ENCODE assay signal across 13 cellular contexts in the genomic region with DNA sequence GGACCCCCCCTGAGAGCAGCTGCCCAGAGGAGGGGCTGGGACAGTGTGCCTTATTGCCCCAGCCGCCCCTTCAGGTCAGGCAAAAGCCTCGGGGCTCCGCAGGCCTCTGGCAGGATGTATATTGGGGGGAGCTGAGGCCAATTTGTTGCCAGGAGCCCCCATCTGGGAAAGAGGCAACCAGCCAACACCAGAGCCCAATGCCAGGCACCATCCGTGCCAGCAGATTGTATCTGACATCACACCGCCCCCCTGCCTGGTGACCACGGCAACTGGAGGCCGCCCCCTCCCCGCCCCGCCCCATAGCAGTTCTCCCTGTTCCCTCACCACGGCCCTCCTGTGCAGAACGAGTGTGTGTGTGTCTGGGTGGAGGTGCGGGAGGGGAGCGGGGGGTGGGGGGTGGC. TPM values are rescaled to one million over a fixed set of nuclear protein-coding genes. Genes with fewer than 3 reads are reported as not detected.
A peak's percentile ranks its signal among the peaks of the same experiment; 100 is the strongest.
DNase-seq lines count a peak whose midpoint lies in the region; ATAC-seq and TF ChIP-seq lines count a peak whose summit lies in the region.
"Had no signal": no experiment of that assay in that cellular context is flagged by ENCODE, and none has a peak within 500 bp of the region (broad histone marks: within the 10 kb centered on the region; RNA-seq: fewer than 3 reads in every experiment).

No MANE protein-coding gene starts in this region.

- POLR2A ChIA-PET in CD8-positive, alpha-beta T cell (lab: Charles Lee), result no interaction called here

- no peaks in the 10 kb centered on the region for H3K36me3 Mint-ChIP-seq in CD8-positive, alpha-beta T cell
- no peaks in the 10 kb centered on the region for H3K36me3 Mint-ChIP-seq in endodermal cell (ENCODE audit: low read depth)
- no peaks in the 10 kb centered on the region for H3K36me3 Mint-ChIP-seq in immature natural killer cell
- H3K36me3 Mint-ChIP-seq: activated CD4-positive, alpha-beta memory T cell treated with anti-CD3 and anti-CD28 coated beads for 36 hours had no signal

- H3K4me3 ChIP-seq in BLaER1 (no peak overlapping the region), endodermal cell (ENCODE audit: low read length) (no peak overlapping the region)
- no peak overlapping the region for H3K4me3 ChIP-seq in CD8-positive, alpha-beta T cell (ENCODE audit: low read depth, low read length)
- H3K4me3 ChIP-seq: esophagus squamous epithelium, mucosa of descending colon had no signal

- H3K4me2 ChIP-seq in BLaER1, result peak overlapping the region; percentile 96

- H3K4me3 Mint-ChIP-seq in CD8-positive, alpha-beta T cell, result no peak overlapping the region
- no peak overlapping the region for H3K4me3 Mint-ChIP-seq in endodermal cell
- no peak overlapping the region for H3K4me3 Mint-ChIP-seq in immature natural killer cell
- H3K4me3 Mint-ChIP-seq: activated CD4-positive, alpha-beta memory T cell treated with anti-CD3 and anti-CD28 coated beads for 36 hours; activated T-helper 17 cell treated with anti-CD3 and anti-CD28 coated beads, Interleukin-2, amount 50 U/mL, for 72 hours had no signal

- no peaks in the 10 kb centered on the region for H3K27me3 Mint-ChIP-seq in CD8-positive, alpha-beta T cell (ENCODE audit: low read depth)
- H3K27me3 Mint-ChIP-seq in endodermal cell (ENCODE audit: insufficient read depth), result peaks cover 37% of the 10 kb centered on the region
- peaks cover 10 to 11% (median 10%) of the 10 kb centered on the region in 3 donors for H3K27me3 Mint-ChIP-seq in immature natural killer cell (ENCODE audit: low read depth in 3 of 3)
- H3K27me3 Mint-ChIP-seq: activated CD4-positive, alpha-beta memory T cell treated with anti-CD3 and anti-CD28 coated beads for 36 hours; activated T-helper 17 cell treated with anti-CD3 and anti-CD28 coated beads, Interleukin-2, amount 50 U/mL, for 72 hours had no signal

- no peaks in the 10 kb centered on the region for H3K9me3 Mint-ChIP-seq in CD8-positive, alpha-beta T cell
- no peaks in the 10 kb centered on the region for H3K9me3 Mint-ChIP-seq in endodermal cell
- no peaks in the 10 kb centered on the region for H3K9me3 Mint-ChIP-seq in immature natural killer cell
- H3K9me3 Mint-ChIP-seq: activated CD4-positive, alpha-beta memory T cell treated with anti-CD3 and anti-CD28 coated beads for 36 hours; activated T-helper 17 cell treated with anti-CD3 and anti-CD28 coated beads, Interleukin-2, amount 50 U/mL, for 72 hours had no signal

- H3K27ac ChIP-seq in BLaER1, result no peak overlapping the region
- no peak overlapping the region for H3K27ac ChIP-seq in CD8-positive, alpha-beta T cell (ENCODE audit: low read depth, low read length)
- no peak overlapping the region for H3K27ac ChIP-seq in endodermal cell (ENCODE audit: low read depth, low read length)
- H3K27ac ChIP-seq: esophagus squamous epithelium, HL-60 had no signal

- H4K20me1 ChIP-seq in BLaER1, result 0 out of 2 replicates have a peak, but pooled peaks cover 6% of the 10 kb centered on the region

- no peak for TF ChIP-seq CTCF in CD8-positive, alpha-beta T cell (IDR thresholded peaks at IDR 0.05)
- no peak for TF ChIP-seq CTCF in endodermal cell (conservative IDR thresholded peaks at IDR 0.05)

- peak in 1 of 7 experiments; percentile 56 for DNase-seq in CD8-positive, alpha-beta T cell
- DNase-seq in NCI-H446 (lab: John Stamatoyannopoulos, UW), result peak; percentile 54 to 82
- DNase-seq in endodermal cell, result peak; percentile 54
- DNase-seq in immature natural killer cell, result no peak
- no peak for DNase-seq in NCI-H187 treated with DMSO at 0.1 percent for 48 hours (lab: John Stamatoyannopoulos, UW)
- DNase-seq: activated CD4-positive, alpha-beta memory T cell treated with anti-CD3 and anti-CD28 coated beads for 36 hours; esophagus squamous epithelium; NCI-H2107 had no signal

- CTCF ChIA-PET in CD8-positive, alpha-beta T cell (lab: Charles Lee), result interaction anchor here (1.1 to 1.6 kb wide), 3 partner anchors 8 to 152 kb away, joined by 4 to 7 read pairs (median 4); partner anchors contain the start of gene NOL9

- H3K9ac ChIP-seq in BLaER1 (no peak overlapping the region), endodermal cell (ENCODE audit: extremely low read depth, low read length, poor library complexity, severe bottlenecking) (no peak overlapping the region)

- H3K36me3 ChIP-seq in BLaER1 (no peaks in the 10 kb centered on the region), endodermal cell (ENCODE audit: control insufficient read depth, insufficient read depth, low read length) (no peaks in the 10 kb centered on the region)
- H3K36me3 ChIP-seq in CD8-positive, alpha-beta T cell (ENCODE audit: insufficient read depth, low read length), result no peaks in the 10 kb centered on the region
- H3K36me3 ChIP-seq: esophagus squamous epithelium had no signal

- H3K4me1 Mint-ChIP-seq in CD8-positive, alpha-beta T cell (ENCODE audit: low read depth), result peaks cover 34% of the 10 kb centered on the region
- H3K4me1 Mint-ChIP-seq in endodermal cell (peaks cover 9% of the 10 kb centered on the region), immature natural killer cell (peaks cover 13 to 14% of the 10 kb centered on the region in 2 donors)

- H3K4me1 ChIP-seq in BLaER1, result peaks cover 77% of the 10 kb centered on the region
- peaks cover 46% of the 10 kb centered on the region for H3K4me1 ChIP-seq in CD8-positive, alpha-beta T cell (ENCODE audit: insufficient read depth, low read length)
- peaks cover 2% of the 10 kb centered on the region for H3K4me1 ChIP-seq in endodermal cell (ENCODE audit: control insufficient read depth, insufficient read depth, low read length)

- peak; percentile 14 for ATAC-seq in CD8-positive, alpha-beta T cell
- ATAC-seq in HG02798 (IDR thresholded peaks at IDR 0.05; ENCODE audit: poor library complexity, unreplicated experiment), result no peak
- ATAC-seq: activated T-helper 17 cell treated with anti-CD3 and anti-CD28 coated beads, Interleukin-2, amount 50 U/mL, for 72 hours; mucosa of descending colon had no signal

- H3K27me3 ChIP-seq in BLaER1 (peaks cover 5% of the 10 kb centered on the region; the same call in 1 of the 2 replicates), endodermal cell (ENCODE audit: control insufficient read depth, insufficient read depth, low read length, poor library complexity, severe bottlenecking) (peaks cover 29% of the 10 kb centered on the region)
- no peaks in the 10 kb centered on the region for H3K27me3 ChIP-seq in CD8-positive, alpha-beta T cell (ENCODE audit: insufficient read depth, low read length)

- intact Hi-C loops in CD8-positive, alpha-beta T cell (cut with DNase I, micrococcal nuclease), result no loop called here

- H3K9me3 ChIP-seq in BLaER1 (no peaks in the 10 kb centered on the region), endodermal cell (ENCODE audit: control insufficient read depth, low read length) (no peaks in the 10 kb centered on the region)
- no peaks in the 10 kb centered on the region for H3K9me3 ChIP-seq in CD8-positive, alpha-beta T cell (ENCODE audit: low read length)
- H3K9me3 ChIP-seq: esophagus squamous epithelium, mucosa of descending colon had no signal

- H3K27ac Mint-ChIP-seq in CD8-positive, alpha-beta T cell, result no peak overlapping the region
- H3K27ac Mint-ChIP-seq in endodermal cell (no peak overlapping the region), immature natural killer cell (no peak overlapping the region)
- H3K27ac Mint-ChIP-seq: activated CD4-positive, alpha-beta memory T cell treated with anti-CD3 and anti-CD28 coated beads for 36 hours; activated T-helper 17 cell treated with anti-CD3 and anti-CD28 coated beads, Interleukin-2, amount 50 U/mL, for 72 hours had no signal

- 78 to 82% methylated on average over 2 to 12 of the region's 13 CpGs for WGBS in endodermal cell (ENCODE audit: insufficient coverage in 1 of 2, insufficient read length in 1 of 2), 2 experiments

RNA-seq across cellular contexts. Expression of gene PLEKHG5, which starts 3.6 kb away (rescaled TPM):
- total RNA-seq in CD8-positive, alpha-beta T cell, result 1 to 10 TPM; 4.0 to 5.0 TPM
- total RNA-seq in endodermal cell, result 10 to 100 TPM; 32.6 to 38.8 TPM
- polyA plus RNA-seq in endodermal cell (2013, experiment 1 of 2), result 34.4 TPM
- polyA plus RNA-seq in endodermal cell (2013, experiment 2 of 2), result 29.5 TPM
- polyA plus RNA-seq in immature natural killer cell, result under 1 TPM in 1 of 3 donors, not detected in 2; 0.08 TPM

RNA-seq across cellular contexts. Expression of gene TNFRSF25, which starts 29.1 kb away (rescaled TPM):
- 100 to 1,000 TPM; 178 to 185 TPM for total RNA-seq in CD8-positive, alpha-beta T cell
- total RNA-seq in endodermal cell, result 10 to 100 TPM; 25.9 to 26.9 TPM
- polyA plus RNA-seq in endodermal cell (2013, experiment 1 of 2), result 39.9 TPM
- polyA plus RNA-seq in endodermal cell (2013, experiment 2 of 2), result 30.2 TPM
- 10 to 100 TPM in 1 of 3 donors, 1 to 10 TPM in 2; 3.1 to 15.3 (median 9.8) TPM for polyA plus RNA-seq in immature natural killer cell

RNA-seq across cellular contexts. Expression of gene NOL9, which starts 59.3 kb away (rescaled TPM):
- total RNA-seq in CD8-positive, alpha-beta T cell, result 10 to 100 TPM; 67.9 to 71.8 TPM
- total RNA-seq in endodermal cell, result 10 to 100 TPM; 35.0 to 43.9 TPM
- polyA plus RNA-seq in endodermal cell (2013, experiment 1 of 2), result 16.8 TPM
- polyA plus RNA-seq in endodermal cell (2013, experiment 2 of 2), result 13.5 TPM
- 10 to 100 TPM in 1 of 3 donors, 1 to 10 TPM in 2; 4.3 to 18.2 (median 8.4) TPM for polyA plus RNA-seq in immature natural killer cell

Comparison
In these comparisons a context has a peak if more than half of its experiments do, and no peak if none do; other contexts are left out.
1. DNase-seq: peak in NCI-H446 (2 of 2) and endodermal cell (single experiment); none in immature natural killer cell (0 of 3) and NCI-H187 treated with DMSO at 0.1 percent for 48 hours (single experiment).
2. RNA of gene PLEKHG5, which starts 3.6 kb away (total RNA-seq): 32.6 to 38.8 TPM in endodermal cell; 4.0 to 5.0 TPM in CD8-positive, alpha-beta T cell; every median in the first group is over 4 times any median in the second.
3. RNA of gene TNFRSF25, which starts 29.1 kb away (total RNA-seq): 178 to 185 TPM in CD8-positive, alpha-beta T cell; 25.9 to 26.9 TPM in endodermal cell; every median in the first group is over 4 times any median in the second.